In the genomic region with DNA sequence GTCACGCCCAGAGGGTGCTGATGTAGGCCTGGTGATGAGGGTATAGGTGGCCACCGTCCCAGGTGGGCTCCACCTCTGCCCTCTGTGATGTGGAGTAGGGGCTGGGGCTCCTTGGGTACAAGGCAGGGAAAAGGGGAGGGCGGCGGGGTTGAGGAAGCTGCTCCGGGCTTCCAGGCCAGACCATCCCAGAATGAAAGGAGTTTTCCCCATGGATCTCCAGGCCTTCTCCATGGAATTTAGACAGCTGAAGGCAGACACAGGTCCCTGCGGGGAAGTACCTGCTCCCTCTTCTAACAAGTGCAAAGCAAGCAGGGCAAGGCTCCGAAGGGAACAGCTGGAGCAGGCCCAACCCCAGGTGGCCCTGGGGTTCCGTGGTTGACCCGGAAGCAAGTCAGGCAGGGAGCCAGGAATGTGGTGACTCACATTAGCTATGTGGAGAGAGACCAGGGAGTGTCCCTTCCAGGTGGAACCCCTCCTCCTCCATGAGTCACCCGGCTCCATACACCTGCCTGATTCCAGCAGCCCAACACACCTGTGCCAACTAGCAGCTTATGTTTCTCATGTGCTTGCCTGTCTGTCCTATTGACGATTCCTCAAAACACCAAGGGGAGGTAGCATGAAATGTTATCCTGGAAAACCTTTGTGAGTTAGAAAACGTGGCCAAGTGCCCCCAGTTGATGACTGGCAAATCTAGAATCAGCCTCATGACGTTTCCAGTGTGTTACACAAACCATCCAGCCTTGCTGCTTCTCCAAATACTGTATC, we compare ENCODE assay signal across 8 cellular contexts. TPM values are rescaled to one million over a fixed set of nuclear protein-coding genes. Genes with fewer than 3 reads are reported as not detected.
DNase-seq lines count a peak whose midpoint lies in the region; ATAC-seq, FAIRE-seq and TF ChIP-seq lines count a peak whose summit lies in the region.

No MANE protein-coding gene starts in this region.

- no peak for TF ChIP-seq CTCF in mammary epithelial cell (conservative IDR thresholded peaks at IDR 0.05 in 1 of 2, IDR thresholded peaks at IDR 0.05 in 1 of 2; ENCODE audit: extremely low read depth in 1 of 2, insufficient read depth in 1 of 2, low read depth in 1 of 2, low read length in 2 of 2)

- H3K27ac ChIP-seq in mammary epithelial cell (ENCODE audit: insufficient read depth, low read depth, low read length), result peak overlapping the region; percentile 98

- TF ChIP-seq POLR2A in H54 (IDR thresholded peaks at IDR 0.05; ENCODE audit: low read depth, low read length), result no peak

- WGBS in mammary epithelial cell (ENCODE audit: low coverage, missing lambda C conversion rate), result 29% methylated on average over 11 of the region's 13 CpGs

- ATAC-seq in left lobe of liver (peak; percentile 68), GM18868 (IDR thresholded peaks at IDR 0.05; ENCODE audit: unreplicated experiment) (no peak)

- H3K79me2 ChIP-seq in mammary epithelial cell (ENCODE audit: insufficient read depth, low read length), result no peaks in the 10 kb centered on the region

- no peaks in the 10 kb centered on the region for H4K20me1 ChIP-seq in mammary epithelial cell (ENCODE audit: insufficient read depth, low read length)

- BruUV-seq in mammary epithelial cell (replicated peaks; lab: Mats Ljungman, UMichigan), result no TSS peak

- no peak overlapping the region for H2AFZ ChIP-seq in mammary epithelial cell (ENCODE audit: low read depth, low read length)

- H3K9ac ChIP-seq in mammary epithelial cell (ENCODE audit: insufficient read depth, low read length), result peak overlapping the region; percentile 91

- intact Hi-C loops in mammary epithelial cell (cut with micrococcal nuclease) (loop anchor here (1.0 to 5.0 kb wide), 3 partner anchors 39 to 309 kb away; a partner anchor contains a TSS), posterior cingulate gyrus (cut with DNase I) (loop anchor here (5.0 kb wide), 1 partner anchor 59 kb away; a partner anchor contains a TSS)

- H3K4me3 ChIP-seq in mammary epithelial cell (replicated peaks in 1 of 3; ENCODE audit: insufficient read depth in 1 of 3, low read depth in 2 of 3, low read length in 3 of 3), result no peak overlapping the region

- in situ Hi-C loops in mammary epithelial cell (cut with MboI; ENCODE audit: low sequenced_read_pairs in 2 of 2), result no loop called here

- H3K4me2 ChIP-seq in mammary epithelial cell (ENCODE audit: insufficient read depth, low read depth, low read length), result peak overlapping the region; percentile 63

- CTCF ChIA-PET in mammary epithelial cell (lab: Charles Lee; ENCODE audit: low non-redundant PET), result no interaction called here

- DNase-seq in 8988T (peak; percentile 53), H54 (ENCODE audit: insufficient read length, low spot score) (peak; percentile 44), NCI-H774 (lab: John Stamatoyannopoulos, UW) (peak; percentile 95), mammary epithelial cell (peak; percentile 100), left lobe of liver (ENCODE audit: low spot score) (peak; percentile 71), ureter (ENCODE audit: low spot score) (peak; percentile 96), posterior cingulate gyrus (no peak)

- H3K27me3 ChIP-seq in mammary epithelial cell (ENCODE audit: insufficient read depth, low read length), result no peaks in the 10 kb centered on the region

- dilution Hi-C loops in mammary epithelial cell (cut with HindIII; ENCODE audit: low sequenced_read_pairs), result no loop called here

- H3K9me3 ChIP-seq in mammary epithelial cell (replicated peaks; ENCODE audit: insufficient read depth, low read length), result no peaks in the 10 kb centered on the region

- no peaks in the 10 kb centered on the region for H3K36me3 ChIP-seq in mammary epithelial cell (ENCODE audit: insufficient read depth, low read length)

- FAIRE-seq in H54 (lab: Jason Lieb, UNC), result no peak

- H3K4me1 ChIP-seq in mammary epithelial cell (ENCODE audit: insufficient read depth, low read length), result peaks cover 61% of the 10 kb centered on the region

RNA-seq across cellular contexts. Expression of a gene that starts 59.7 kb away (rescaled TPM):
- total RNA-seq in mammary epithelial cell, result 10 to 100 TPM; 31.5 to 59.0 TPM
- polyA plus RNA-seq in mammary epithelial cell, result 42.5 TPM
- 24.8 TPM for polyA minus RNA-seq in mammary epithelial cell
- total RNA-seq in left lobe of liver, result 25.5 TPM
- total RNA-seq in ureter, result 45.8 TPM

Comparison
In these comparisons a context has a peak if more than half of its experiments do, and no peak if none do; other contexts are left out.
1. DNase-seq: peak in 8988T (single experiment), H54 (single experiment), NCI-H774 (single experiment), mammary epithelial cell (single experiment), left lobe of liver (single experiment) and ureter (single experiment); none in posterior cingulate gyrus (0 of 10).